ENCODE assay signal across 12 cellular contexts in the genomic region with DNA sequence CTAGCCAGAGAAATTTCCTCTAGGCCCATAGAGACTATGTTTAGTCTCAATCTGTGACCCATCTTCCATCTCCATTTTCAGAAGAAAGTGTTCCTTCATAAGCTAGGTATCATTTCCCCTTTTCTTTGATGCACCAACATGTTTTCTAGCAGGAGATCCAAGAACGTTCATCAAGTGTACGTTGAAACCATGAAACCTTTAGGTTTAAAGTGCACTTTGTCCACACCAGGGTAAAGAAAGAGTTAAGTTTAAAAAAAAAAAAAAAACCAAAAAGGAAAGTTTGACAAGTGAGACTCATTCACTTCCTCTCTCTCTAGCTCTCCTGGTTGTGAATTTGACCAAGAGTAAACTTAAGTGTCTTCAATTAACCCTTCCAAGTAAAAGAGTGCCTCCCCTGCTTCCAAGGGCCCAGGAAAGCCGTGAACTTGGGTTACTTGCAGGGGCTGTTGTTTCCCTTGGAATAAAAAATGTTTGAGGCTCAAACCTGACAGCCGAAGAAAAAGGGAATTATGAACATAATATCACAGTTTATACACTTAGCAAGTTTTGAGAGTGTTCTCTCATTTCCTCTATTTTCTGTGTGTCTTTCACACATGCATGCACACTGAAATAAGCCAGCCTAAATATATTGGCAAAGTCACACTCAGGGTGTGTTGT. TPM values are rescaled to one million over a fixed set of nuclear protein-coding genes. Genes with fewer than 3 reads are reported as not detected.
A peak's percentile ranks its signal among the peaks of the same experiment; 100 is the strongest.
DNase-seq lines count a peak whose midpoint lies in the region; ATAC-seq and TF ChIP-seq lines count a peak whose summit lies in the region.
"Had no signal": no experiment of that assay in that cellular context is flagged by ENCODE, and none has a peak within 500 bp of the region (broad histone marks: within the 10 kb centered on the region; RNA-seq: fewer than 3 reads in every experiment).

No MANE protein-coding gene starts in this region.

- H3K9me2 ChIP-seq in OCI-LY1 (ENCODE audit: low read depth, low read length) = no peaks in the 10 kb centered on the region

- H3K36me3 ChIP-seq in OCI-LY1 (ENCODE audit: insufficient read depth, low read length) = no peaks in the 10 kb centered on the region
- no peaks in the 10 kb centered on the region for H3K36me3 ChIP-seq in adrenal gland (replicated peaks in 1 of 2)
- no peaks in the 10 kb centered on the region for H3K36me3 ChIP-seq in tibial nerve
- H3K36me3 ChIP-seq: prostate gland had no signal

- H4K20me1 ChIP-seq in OCI-LY1 (ENCODE audit: insufficient read depth, low read length) = no peaks in the 10 kb centered on the region

- H3K36me3 Mint-ChIP-seq in T-helper 2 cell treated with Interferon-gamma antibody and Interleukin-4, amounts not matched to agents 5 μg/mL and 100 μg/mL, for 36 hours (ENCODE audit: low read depth) = no peaks in the 10 kb centered on the region
- H3K36me3 Mint-ChIP-seq in stimulated activated memory B cell treated with anti-CD40 and anti-IgM and Interleukin-4, amounts not matched to agents 10 μg/mL and 1 μg/mL and 100 μg/mL, for 72 hours = no peaks in the 10 kb centered on the region

- no peak for TF ChIP-seq POLR2A in adrenal gland (IDR thresholded peaks at IDR 0.05)
- TF ChIP-seq POLR2A in tibial nerve (IDR thresholded peaks at IDR 0.05) = no peak

- H3K9me3 ChIP-seq in OCI-LY1 (ENCODE audit: low read length) (no peaks in the 10 kb centered on the region), adrenal gland (replicated peaks in 1 of 3) (no peaks in the 10 kb centered on the region), tibial nerve (no peaks in the 10 kb centered on the region)
- H3K9me3 ChIP-seq: prostate gland had no signal

- no peak for TF ChIP-seq CTCF in OCI-LY1 (IDR thresholded peaks at IDR 0.05; ENCODE audit: low read length)
- TF ChIP-seq CTCF in adrenal gland (IDR thresholded peaks at IDR 0.05) = no peak
- TF ChIP-seq CTCF in tibial nerve (IDR thresholded peaks at IDR 0.05) = no peak

- no peaks in the 10 kb centered on the region for H3K27me3 Mint-ChIP-seq in T-helper 2 cell treated with Interferon-gamma antibody and Interleukin-4, amounts not matched to agents 5 μg/mL and 100 μg/mL, for 36 hours (ENCODE audit: low read depth)
- no peaks in the 10 kb centered on the region for H3K27me3 Mint-ChIP-seq in stimulated activated memory B cell treated with anti-CD40 and anti-IgM and Interleukin-4, amounts not matched to agents 10 μg/mL and 1 μg/mL and 100 μg/mL, for 72 hours

- TF ChIP-seq EP300 in tibial nerve (IDR thresholded peaks at IDR 0.05) = no peak

- peak overlapping the region; percentile 11 for H3K4me3 Mint-ChIP-seq in T-helper 2 cell treated with Interferon-gamma antibody and Interleukin-4, amounts not matched to agents 5 μg/mL and 100 μg/mL, for 36 hours
- peak overlapping the region; percentile 71 for H3K4me3 Mint-ChIP-seq in stimulated activated memory B cell treated with anti-CD40 and anti-IgM and Interleukin-4, amounts not matched to agents 10 μg/mL and 1 μg/mL and 100 μg/mL, for 72 hours

- H3K27ac ChIP-seq in OCI-LY1 (ENCODE audit: low read depth, low read length, poor library complexity, severe bottlenecking) = peak overlapping the region; percentile 34
- H3K27ac ChIP-seq in adrenal gland = no peak overlapping the region
- no peak overlapping the region for H3K27ac ChIP-seq in caudate nucleus (ENCODE audit: low read depth, low read length)
- no peak overlapping the region for H3K27ac ChIP-seq in tibial nerve
- H3K27ac ChIP-seq: prostate gland had no signal

- H3K9ac ChIP-seq in OCI-LY1 (ENCODE audit: low read length) = no peak overlapping the region

- WGBS in adrenal gland, 4 donors = 51 to 75% (median 63%) methylated on average over 4 of the region's 4 CpGs
- WGBS in tibial nerve, 2 donors = 61 to 70% methylated on average over 4 of the region's 4 CpGs

- peak overlapping the region; percentile 48 for H3K4me2 ChIP-seq in OCI-LY1 (ENCODE audit: low read length)

- no peaks in the 10 kb centered on the region for H3K27me3 ChIP-seq in OCI-LY1 (ENCODE audit: insufficient read depth, low read length)
- H3K27me3 ChIP-seq in adrenal gland = no peaks in the 10 kb centered on the region
- H3K27me3 ChIP-seq in tibial nerve = no peaks in the 10 kb centered on the region

- peaks cover 29% of the 10 kb centered on the region for H3K4me1 Mint-ChIP-seq in T-helper 2 cell treated with Interferon-gamma antibody and Interleukin-4, amounts not matched to agents 5 μg/mL and 100 μg/mL, for 36 hours (ENCODE audit: low read depth)
- H3K4me1 Mint-ChIP-seq in stimulated activated memory B cell treated with anti-CD40 and anti-IgM and Interleukin-4, amounts not matched to agents 10 μg/mL and 1 μg/mL and 100 μg/mL, for 72 hours = peaks cover 67% of the 10 kb centered on the region

- H3K4me1 ChIP-seq in OCI-LY1 (ENCODE audit: insufficient read depth, low read length, severe bottlenecking) (peaks cover 15% of the 10 kb centered on the region), adrenal gland (replicated peaks in 1 of 2) (no peaks in the 10 kb centered on the region), tibial nerve (peaks cover 0 to 4% (median 0%) of the 10 kb centered on the region in 4 donors)
- H3K4me1 ChIP-seq: prostate gland had no signal

- no peaks in the 10 kb centered on the region for H3K9me3 Mint-ChIP-seq in T-helper 2 cell treated with Interferon-gamma antibody and Interleukin-4, amounts not matched to agents 5 μg/mL and 100 μg/mL, for 36 hours
- H3K9me3 Mint-ChIP-seq in stimulated activated memory B cell treated with anti-CD40 and anti-IgM and Interleukin-4, amounts not matched to agents 10 μg/mL and 1 μg/mL and 100 μg/mL, for 72 hours = no peaks in the 10 kb centered on the region

- intact Hi-C loops in adrenal gland (cut with DNase I) = no loop called here

- no peak for DNase-seq in T-helper 2 cell treated with Interferon-gamma antibody and Interleukin-4, amounts not matched to agents 5 μg/mL and 100 μg/mL, for 36 hours (ENCODE audit: low spot score)
- DNase-seq in T-helper 2 cell (no peak), adrenal gland (no peak), caudate nucleus (lab: John Stamatoyannopoulos, UW) (no peak), tibial nerve (ENCODE audit: low spot score in 2 of 2) (no peak)
- DNase-seq: ACHN, hypothalamus, MM.1S had no signal

- H3F3A ChIP-seq in OCI-LY1 (ENCODE audit: insufficient read depth, low read length) = no peaks in the 10 kb centered on the region

- H3K4me3 ChIP-seq in OCI-LY1 (ENCODE audit: low read depth, low read length, poor library complexity, severe bottlenecking) (peak overlapping the region; percentile 10), adrenal gland (no peak overlapping the region), tibial nerve (no peak overlapping the region)
- H3K4me3 ChIP-seq: prostate gland had no signal

- peak; percentile 56 for ATAC-seq in HG02884 (IDR thresholded peaks at IDR 0.05; ENCODE audit: unreplicated experiment)
- peak; percentile 93 for ATAC-seq in stimulated activated memory B cell treated with anti-CD40 and anti-IgM and Interleukin-4, amounts not matched to agents 10 μg/mL and 1 μg/mL and 100 μg/mL, for 72 hours

- peak overlapping the region; percentile 12 for H3K27ac Mint-ChIP-seq in T-helper 2 cell treated with Interferon-gamma antibody and Interleukin-4, amounts not matched to agents 5 μg/mL and 100 μg/mL, for 36 hours
- H3K27ac Mint-ChIP-seq in stimulated activated memory B cell treated with anti-CD40 and anti-IgM and Interleukin-4, amounts not matched to agents 10 μg/mL and 1 μg/mL and 100 μg/mL, for 72 hours = peak overlapping the region; percentile 76

- H3K79me2 ChIP-seq in OCI-LY1 (ENCODE audit: insufficient read depth, low read length) = no peaks in the 10 kb centered on the region

- no peak overlapping the region for H2AFZ ChIP-seq in OCI-LY1 (ENCODE audit: low read length)

RNA-seq across cellular contexts. Expression of gene LBH, which starts 56.7 kb away (rescaled TPM):
- total RNA-seq in adrenal gland = 10 to 100 TPM; 11.2 to 76.4 (median 16.1) TPM
- polyA plus RNA-seq in adrenal gland = 10 to 100 TPM in 1 of 3 donors, 1 to 10 TPM in 2; 7.6 to 11.3 (median 8.2) TPM
- total RNA-seq in tibial nerve = 10 to 100 TPM; 12.7 to 31.6 (median 21.5) TPM
